Comparison of ENCODE assay signal across 8 cellular contexts in genomic region chr2:149329068-149329467, GRCh38. TPM values are rescaled to one million over a fixed set of nuclear protein-coding genes. Genes with fewer than 3 reads are reported as not detected.
DNase-seq lines count a peak whose midpoint lies in the region; ATAC-seq and TF ChIP-seq lines count a peak whose summit lies in the region.

No MANE protein-coding gene starts in this region.

- H3K4me2 ChIP-seq in mesenchymal stem cell (ENCODE audit: low read length, poor library complexity, severe bottlenecking), result peak overlapping the region; percentile 75

- no peaks in the 10 kb centered on the region for H3K36me3 ChIP-seq in Caco-2 (ENCODE audit: control insufficient read depth, insufficient read depth, low read length)
- no peaks in the 10 kb centered on the region for H3K36me3 ChIP-seq in ascending aorta
- H3K36me3 ChIP-seq in mesenchymal stem cell (ENCODE audit: control insufficient read depth in 1 of 2, insufficient read depth in 2 of 2, low read depth in 1 of 2, low read length in 2 of 2), result no peaks in the 10 kb centered on the region

- no peak overlapping the region for H2AK5ac ChIP-seq in mesenchymal stem cell (ENCODE audit: low read length, severe bottlenecking)

- POLR2A ChIA-PET in Caco-2 (lab: Charles Lee), result no interaction called here

- 58% methylated on average over 8 of the region's 8 CpGs for WGBS in mesenchymal stem cell

- H3K27ac Mint-ChIP-seq in Caco-2 (ENCODE audit: unreplicated experiment), result peak overlapping the region; percentile 72

- no peak overlapping the region for H2BK120ac ChIP-seq in mesenchymal stem cell (ENCODE audit: low read depth, low read length)

- no peaks in the 10 kb centered on the region for H3K27me3 ChIP-seq in Caco-2 (replicated peaks; ENCODE audit: control insufficient read depth, insufficient read depth, low read length)
- H3K27me3 ChIP-seq in ascending aorta, result no peaks in the 10 kb centered on the region
- peaks cover 4 to 54% of the 10 kb centered on the region in 2 experiments for H3K27me3 ChIP-seq in mesenchymal stem cell (ENCODE audit: control insufficient read depth in 1 of 2, insufficient read depth in 1 of 2, low read length in 2 of 2)

- H3K27ac ChIP-seq in ascending aorta (no peak overlapping the region), mesenchymal stem cell (ENCODE audit: low read length, poor library complexity, severe bottlenecking) (no peak overlapping the region)

- peaks cover 4% of the 10 kb centered on the region for H3K36me3 Mint-ChIP-seq in Caco-2 (ENCODE audit: insufficient read depth, unreplicated experiment)

- H4K8ac ChIP-seq in mesenchymal stem cell (ENCODE audit: low read length), result no peak overlapping the region

- H3K4me3 ChIP-seq in Caco-2 (ENCODE audit: low read depth, low read length) (no peak overlapping the region), ascending aorta (peak overlapping the region; percentile 68 to 82), mesenchymal stem cell (ENCODE audit: insufficient read depth in 1 of 2, low read depth in 1 of 2, low read length in 2 of 2) (peak overlapping the region in 1 of 2 experiments; percentile 78)

- no peaks in the 10 kb centered on the region for H3K9me3 ChIP-seq in Caco-2
- no peaks in the 10 kb centered on the region for H3K9me3 ChIP-seq in ascending aorta
- peaks cover 3% of the 10 kb centered on the region for H3K9me3 ChIP-seq in mesenchymal stem cell (ENCODE audit: control insufficient read depth, low read length)

- no peak for ATAC-seq in GM21447 (IDR thresholded peaks at IDR 0.05; ENCODE audit: unreplicated experiment)
- no peak for ATAC-seq in GM21737 (IDR thresholded peaks at IDR 0.05; ENCODE audit: unreplicated experiment)
- no peak for ATAC-seq in HG03354 (IDR thresholded peaks at IDR 0.05; ENCODE audit: poor library complexity, severe bottlenecking, unreplicated experiment)

- intact Hi-C loops in Caco-2 (cut with micrococcal nuclease; ENCODE audit: unreplicated experiment) (loop anchor here (1.0 kb wide), 1 partner anchor 232 kb away; no protein-coding TSS in a partner anchor), ascending aorta (cut with DNase I) (no loop called here)

- H3K79me1 ChIP-seq in mesenchymal stem cell (replicated peaks; ENCODE audit: low read length, poor library complexity, severe bottlenecking), result no peaks in the 10 kb centered on the region

- no peak overlapping the region for H3K23ac ChIP-seq in mesenchymal stem cell (ENCODE audit: low read length in 2 of 2)

- no peak overlapping the region for H3K18ac ChIP-seq in mesenchymal stem cell (ENCODE audit: low read depth in 1 of 2, low read length in 2 of 2)

- H2BK15ac ChIP-seq in mesenchymal stem cell (ENCODE audit: low read depth, poor library complexity, severe bottlenecking), result peak overlapping the region; percentile 23

- H3K9me3 Mint-ChIP-seq in Caco-2 (ENCODE audit: unreplicated experiment), result no peaks in the 10 kb centered on the region

- H3K4me3 Mint-ChIP-seq in Caco-2 (ENCODE audit: unreplicated experiment), result peak overlapping the region; percentile 92

- no peak overlapping the region for H3K14ac ChIP-seq in mesenchymal stem cell (ENCODE audit: low read length in 2 of 2)

- peaks cover 19% of the 10 kb centered on the region for H3K4me1 Mint-ChIP-seq in Caco-2 (ENCODE audit: low read depth, unreplicated experiment)

- H3K27me3 Mint-ChIP-seq in Caco-2 (ENCODE audit: insufficient read depth, unreplicated experiment), result no peaks in the 10 kb centered on the region

- no peak overlapping the region for H2BK5ac ChIP-seq in mesenchymal stem cell (ENCODE audit: low read depth, low read length, poor library complexity, severe bottlenecking)

- CTCF ChIA-PET in Caco-2 (lab: Charles Lee), result no interaction called here

- H3K4ac ChIP-seq in mesenchymal stem cell (ENCODE audit: low read depth in 1 of 2, low read length in 2 of 2), result no peak overlapping the region

- no TSS peak for BruUV-seq in Caco-2 (replicated peaks; lab: Mats Ljungman, UMichigan)

- DNase-seq in Caco-2 (peak in 1 of 2 experiments; percentile 33), HPDE6-E6E7 (ENCODE audit: extremely low spot score) (peak; percentile 29), ascending aorta (ENCODE audit: low spot score in 2 of 2) (no peak), mesenchymal stem cell (no peak)
- no peak for DNase-seq in stimulated activated CD4-positive, alpha-beta T cell treated with anti-CD3 and anti-CD28 coated beads, Interleukin-2, amount 100 ng/mL, for 48 hours

- no peak overlapping the region for H2AFZ ChIP-seq in mesenchymal stem cell (ENCODE audit: low read depth, low read length)

- H3K9ac ChIP-seq in mesenchymal stem cell (ENCODE audit: low read length), result no peak overlapping the region

- TF ChIP-seq CTCF in Caco-2 (IDR thresholded peaks at IDR 0.05; ENCODE audit: insufficient read depth in 1 of 2, low read depth in 1 of 2, low read length in 1 of 2, severe bottlenecking in 1 of 2, unreplicated experiment in 1 of 2), result peak; percentile 36 to 46
- peak in 1 of 3 experiments; percentile 7 for TF ChIP-seq CTCF in ascending aorta (IDR thresholded peaks at IDR 0.05)

- H2BK12ac ChIP-seq in mesenchymal stem cell (ENCODE audit: low read length in 2 of 2), result no peak overlapping the region

- no peak overlapping the region for H4K91ac ChIP-seq in mesenchymal stem cell (ENCODE audit: low read length)

- no peaks in the 10 kb centered on the region; the same call in 1 of the 2 replicates for H3K4me1 ChIP-seq in Caco-2
- H3K4me1 ChIP-seq in ascending aorta, result peaks cover 0 to 12% of the 10 kb centered on the region in 2 donors
- peaks cover 8% of the 10 kb centered on the region for H3K4me1 ChIP-seq in mesenchymal stem cell (ENCODE audit: control insufficient read depth, insufficient read depth, low read depth, low read length)

RNA-seq across cellular contexts. Expression of gene LYPD6, which starts 1.3 kb away (rescaled TPM):
- 9.0 and 10.5 TPM in 2 replicates for total RNA-seq in Caco-2 (2022)
- total RNA-seq in ascending aorta, result 1.8 TPM
- polyA plus RNA-seq in mesenchymal stem cell (2013, experiment 1 of 2), result 6.8 TPM
- 6.6 TPM for polyA plus RNA-seq in mesenchymal stem cell (2013, experiment 2 of 2)
